Comparison of ENCODE assay signal across 17 cellular contexts in genomic region chr5:78795757-78796156, GRCh38.
DNase-seq lines count a peak whose midpoint lies in the region; ATAC-seq, FAIRE-seq and TF ChIP-seq lines count a peak whose summit lies in the region.
"Had no signal": no experiment of that assay in that cellular context is flagged by ENCODE, and none has a peak within 500 bp of the region (broad histone marks: within the 10 kb centered on the region; RNA-seq: fewer than 3 reads in every experiment).

No MANE protein-coding gene starts in this region.

- no peak overlapping the region for H2AFZ ChIP-seq in GM23248

- no peak overlapping the region for H3K27ac Mint-ChIP-seq in CD4-positive, CD25-positive, alpha-beta regulatory T cell
- H3K27ac Mint-ChIP-seq: B cell; stimulated activated memory B cell treated with anti-CD40 and anti-IgM and Interleukin-4, amounts not matched to agents 10 μg/mL and 1 μg/mL and 100 μg/mL, for 72 hours had no signal

- DNase-seq in CD4-positive, CD25-positive, alpha-beta regulatory T cell: peak in 1 of 3 donors; percentile 74
- peak; percentile 51 for DNase-seq in GM23248
- DNase-seq in adipocyte (ENCODE audit: low read depth): peak; percentile 48
- DNase-seq in kidney glomerular epithelial cell (lab: John Stamatoyannopoulos, UW): peak; percentile 90
- DNase-seq in NOMO-1 treated with dmso at 0.1 percent for 144 hours (lab: John Stamatoyannopoulos, UW; ENCODE audit: unreplicated experiment): no peak
- no peak for DNase-seq in GM19239 (ENCODE audit: insufficient read length, low spot score)
- DNase-seq in NCI-H2196 treated with DMSO at 0.1 percent for 48 hours (lab: John Stamatoyannopoulos, UW; ENCODE audit: unreplicated experiment): no peak
- no peak for DNase-seq in D721Med (ENCODE audit: insufficient read length, low spot score)
- DNase-seq: activated T-cell treated with anti-CD3 and anti-CD28 coated beads, Interleukin-2, amount 50 U/mL, for 1 hour; GDM1; Karpas-422; NCI-H1694 treated with DMSO at 0.1 percent for 48 hours; stimulated activated CD4-positive, alpha-beta T cell treated with anti-CD3 and anti-CD28 coated beads, Interleukin-2, amount 100 ng/mL, for 24 hours; WERI-Rb-1 had no signal

- H3K36me3 ChIP-seq in CD4-positive, CD25-positive, alpha-beta regulatory T cell (ENCODE audit: control insufficient read depth, insufficient read depth, low read length): no peaks in the 10 kb centered on the region
- H3K36me3 ChIP-seq in GM23248 (ENCODE audit: low read depth) (no peaks in the 10 kb centered on the region), adipocyte (ENCODE audit: control insufficient read depth, insufficient read depth, low read length, severe bottlenecking) (no peaks in the 10 kb centered on the region)
- H3K36me3 ChIP-seq: WERI-Rb-1 had no signal

- ATAC-seq in CD4-positive, CD25-positive, alpha-beta regulatory T cell (ENCODE audit: low read depth in 2 of 2): peak; percentile 24 to 59
- ATAC-seq: stimulated activated memory B cell treated with anti-CD40 and anti-IgM and Interleukin-4, amounts not matched to agents 10 μg/mL and 1 μg/mL and 100 μg/mL, for 72 hours had no signal

- no peaks in the 10 kb centered on the region for H3K27me3 ChIP-seq in CD4-positive, CD25-positive, alpha-beta regulatory T cell (ENCODE audit: control insufficient read depth, insufficient read depth, low read length)
- H3K27me3 ChIP-seq in GM23248 (replicated peaks; ENCODE audit: insufficient read depth) (no peaks in the 10 kb centered on the region), adipocyte (replicated peaks; ENCODE audit: control insufficient read depth, insufficient read depth, low read length) (no peaks in the 10 kb centered on the region)

- no peaks in the 10 kb centered on the region for H3K9me2 ChIP-seq in GM23248 (ENCODE audit: insufficient read depth)

- H3K4me1 ChIP-seq in CD4-positive, CD25-positive, alpha-beta regulatory T cell (ENCODE audit: control insufficient read depth, insufficient read depth, low read length, poor library complexity, severe bottlenecking): no peaks in the 10 kb centered on the region
- peaks cover 34% of the 10 kb centered on the region for H3K4me1 ChIP-seq in GM23248 (ENCODE audit: insufficient read depth)
- H3K4me1 ChIP-seq in adipocyte (ENCODE audit: control insufficient read depth, insufficient read depth, low read length): no peaks in the 10 kb centered on the region

- H3K9ac ChIP-seq in GM23248: no peak overlapping the region
- no peak overlapping the region for H3K9ac ChIP-seq in adipocyte (ENCODE audit: low read length)

- no peak overlapping the region for H3K27ac ChIP-seq in CD4-positive, CD25-positive, alpha-beta regulatory T cell (ENCODE audit: insufficient read depth, low read length, poor library complexity, severe bottlenecking)
- no peak overlapping the region for H3K27ac ChIP-seq in GM23248
- H3K27ac ChIP-seq: SK-N-MC, WERI-Rb-1 had no signal

- no peak for TF ChIP-seq CTCF in D721Med (IDR thresholded peaks at IDR 0.05; ENCODE audit: insufficient read depth, missing control alignments)

- H3K9me3 Mint-ChIP-seq in CD4-positive, CD25-positive, alpha-beta regulatory T cell: peaks cover 0 to 2% (median 0%) of the 10 kb centered on the region in 7 donors

- H3K4me3 ChIP-seq in CD4-positive, CD25-positive, alpha-beta regulatory T cell (ENCODE audit: low read depth, low read length): no peak overlapping the region
- H3K4me3 ChIP-seq in GM23248 (no peak overlapping the region), adipocyte (ENCODE audit: low read length) (no peak overlapping the region)
- H3K4me3 ChIP-seq: SK-N-MC had no signal

- H3K4me3 Mint-ChIP-seq in CD4-positive, CD25-positive, alpha-beta regulatory T cell: no peak overlapping the region
- H3K4me3 Mint-ChIP-seq: B cell; stimulated activated memory B cell treated with anti-CD40 and anti-IgM and Interleukin-4, amounts not matched to agents 10 μg/mL and 1 μg/mL and 100 μg/mL, for 72 hours had no signal

- peaks cover 0 to 9% (median 2%) of the 10 kb centered on the region in 4 donors for H3K4me1 Mint-ChIP-seq in CD4-positive, CD25-positive, alpha-beta regulatory T cell

- no peaks in the 10 kb centered on the region for H4K20me1 ChIP-seq in GM23248 (ENCODE audit: insufficient read depth)

- WGBS in GM23248 (ENCODE audit: low coverage in 1 of 2, low lambda C conversion rate in 2 of 2, missing lambda C conversion rate in 2 of 2), 2 experiments: 48 to 55% methylated on average over 2 of the region's 2 CpGs

- no peaks in the 10 kb centered on the region for H3K79me2 ChIP-seq in GM23248 (ENCODE audit: insufficient read depth)

- H3K27me3 Mint-ChIP-seq in CD4-positive, CD25-positive, alpha-beta regulatory T cell: no peaks in the 10 kb centered on the region
- H3K27me3 Mint-ChIP-seq: B cell; stimulated activated memory B cell treated with anti-CD40 and anti-IgM and Interleukin-4, amounts not matched to agents 10 μg/mL and 1 μg/mL and 100 μg/mL, for 72 hours had no signal

- H3K36me3 Mint-ChIP-seq in CD4-positive, CD25-positive, alpha-beta regulatory T cell: peaks cover 15% of the 10 kb centered on the region

- in situ Hi-C loops in GM23248 (cut with MboI): no loop called here

- FAIRE-seq in GM19239 (lab: Jason Lieb, UNC) (no peak), D721Med (lab: Jason Lieb, UNC) (no peak)

- peaks cover 31% of the 10 kb centered on the region for H3F3A ChIP-seq in GM23248 (ENCODE audit: insufficient read depth)

- no peaks in the 10 kb centered on the region for H3K9me3 ChIP-seq in CD4-positive, CD25-positive, alpha-beta regulatory T cell (ENCODE audit: control insufficient read depth in 2 of 2, low read length in 2 of 2)
- no peaks in the 10 kb centered on the region for H3K9me3 ChIP-seq in GM23248 (ENCODE audit: low read depth)
- H3K9me3 ChIP-seq in adipocyte (ENCODE audit: control insufficient read depth, low read length): no peaks in the 10 kb centered on the region

- peak overlapping the region; percentile 19 for H3K4me2 ChIP-seq in GM23248 (ENCODE audit: unreplicated experiment)

Comparison
In these comparisons a context has a peak if more than half of its experiments do, and no peak if none do; other contexts are left out.
1. DNase-seq: peak in GM23248 (single experiment), adipocyte (single experiment) and kidney glomerular epithelial cell (single experiment); none in NOMO-1 treated with dmso at 0.1 percent for 144 hours (single experiment), GM19239 (single experiment), NCI-H2196 treated with DMSO at 0.1 percent for 48 hours (single experiment) and D721Med (single experiment).